In the genomic region with DNA sequence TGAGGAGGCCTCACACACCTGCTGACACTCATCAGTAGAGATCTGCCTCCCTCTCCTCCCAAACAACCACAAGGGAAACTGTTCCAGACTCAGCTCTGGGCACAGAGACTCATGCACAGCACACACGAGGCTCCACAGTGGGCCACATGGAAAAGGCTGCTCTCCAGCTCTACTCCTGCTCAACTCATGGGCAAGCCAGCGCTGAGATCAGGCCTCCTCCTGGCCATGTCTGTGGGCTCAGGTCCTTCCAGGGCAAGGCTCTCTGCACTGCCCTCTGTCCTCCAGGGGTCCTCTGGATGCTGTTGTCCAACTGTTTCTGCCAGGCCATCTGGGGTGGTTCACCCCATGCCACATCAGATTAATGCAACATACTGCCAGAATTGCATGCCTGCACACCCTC, we compare ENCODE assay signal across 18 cellular contexts.
"Had no signal": no experiment of that assay in that cellular context is flagged by ENCODE, and none has a peak within 500 bp of the region (broad histone marks: within the 10 kb centered on the region; RNA-seq: fewer than 3 reads in every experiment).

No MANE protein-coding gene starts in this region.

- FAIRE-seq: urothelium cell line had no signal

- H3K36me3 ChIP-seq: gastrocnemius medialis, heart left ventricle had no signal

- H3K4me3 ChIP-seq: gastrocnemius medialis, heart left ventricle had no signal

- H3K9ac ChIP-seq: parathyroid adenoma had no signal

- H3K27ac ChIP-seq: gastrocnemius medialis, heart left ventricle, parathyroid adenoma had no signal

- H3K4me3 Mint-ChIP-seq: activated T-helper 1 cell treated with anti-CD3 and anti-CD28 coated beads, Interleukin-12 subunit alpha, Interleukin-12 subunit beta, Interleukin-2, Interleukin-4 antibody, amounts not matched to agents 30 ng/mL and 10 ng/mL and 1 ng/mL, durations not matched to agents 14 hours and 24 hours and 36 hours; endodermal cell; naive thymus-derived CD4-positive, alpha-beta T cell; T-helper 2 cell treated with Interferon-gamma antibody and Interleukin-4, amounts not matched to agents 5 μg/mL and 100 μg/mL, for 36 hours had no signal

- H3K27ac Mint-ChIP-seq: activated T-helper 1 cell treated with anti-CD3 and anti-CD28 coated beads, Interleukin-12 subunit alpha, Interleukin-12 subunit beta, Interleukin-2, Interleukin-4 antibody, amounts not matched to agents 30 ng/mL and 10 ng/mL and 1 ng/mL, durations not matched to agents 14 hours and 24 hours and 36 hours; endodermal cell; naive thymus-derived CD4-positive, alpha-beta T cell; T-helper 2 cell treated with Interferon-gamma antibody and Interleukin-4, amounts not matched to agents 5 μg/mL and 100 μg/mL, for 36 hours had no signal

- DNase-seq: activated CD4-positive, alpha-beta T cell treated with anti-CD3 and anti-CD28 coated beads, Interleukin-2, amount 50 U/mL, for 1 hour; activated CD4-positive, CD25-positive, alpha-beta regulatory T cell; activated CD8-positive, alpha-beta memory T cell treated with anti-CD3 and anti-CD28 coated beads for 24 hours; activated naive CD4-positive, alpha-beta T cell; aorta; dermis blood vessel endothelial cell; endodermal cell; gastrocnemius medialis; heart left ventricle; mammary epithelial cell; naive thymus-derived CD4-positive, alpha-beta T cell; stimulated activated CD4-positive, alpha-beta T cell treated with anti-CD3 and anti-CD28 coated beads, Interleukin-15, amount 100 ng/mL, for 24 hours; stimulated activated CD4-positive, alpha-beta T cell treated with anti-CD3 and anti-CD28 coated beads, Interleukin-4, amount 100 ng/mL, for 24 hours; stimulated activated naive CD4-positive, alpha-beta T cell treated with Interleukin-2 at 50 U/mL for 16 hours had no signal

- ATAC-seq: gastrocnemius medialis; naive thymus-derived CD4-positive, alpha-beta T cell had no signal

- H3K9me3 ChIP-seq: gastrocnemius medialis, heart left ventricle had no signal

- H3K27me3 ChIP-seq: gastrocnemius medialis, heart left ventricle had no signal

- H3K4me1 ChIP-seq: gastrocnemius medialis had no signal

- H3K9me3 Mint-ChIP-seq: activated T-helper 1 cell treated with anti-CD3 and anti-CD28 coated beads, Interleukin-12 subunit alpha, Interleukin-12 subunit beta, Interleukin-2, Interleukin-4 antibody, amounts not matched to agents 30 ng/mL and 10 ng/mL and 1 ng/mL, durations not matched to agents 14 hours and 24 hours and 36 hours; endodermal cell; naive thymus-derived CD4-positive, alpha-beta T cell; T-helper 2 cell treated with Interferon-gamma antibody and Interleukin-4, amounts not matched to agents 5 μg/mL and 100 μg/mL, for 36 hours had no signal
